27 cellular contexts compared by ENCODE assay signal in genomic region chr9:112494153-112494552, GRCh38.
"Had no signal": no experiment of that assay in that cellular context is flagged by ENCODE, and none has a peak within 500 bp of the region (broad histone marks: within the 10 kb centered on the region; RNA-seq: fewer than 3 reads in every experiment).

No MANE protein-coding gene starts in this region.

- H3K27ac ChIP-seq: brain microvascular endothelial cell, hepatocyte, left lung, neural progenitor cell had no signal

- H3K9ac ChIP-seq: neural progenitor cell had no signal

- ATAC-seq: activated naive CD8-positive, alpha-beta T cell treated with anti-CD3 and anti-CD28 coated beads, Interleukin-2, amount 50 U/mL, for 24 hours; esophagus mucosa; left lung; naive thymus-derived CD4-positive, alpha-beta T cell; stimulated activated naive B cell treated with anti-CD40 and anti-IgM and Interleukin-4, amounts not matched to agents 10 μg/mL and 1 μg/mL and 100 μg/mL, for 72 hours; WTC11 had no signal

- H3K27me3 ChIP-seq: ascending aorta, brain microvascular endothelial cell, hepatocyte, left lung, neural progenitor cell, sigmoid colon, uterus had no signal

- H3K4me3 ChIP-seq: ascending aorta, hepatocyte, left lung, lung, neural progenitor cell, sigmoid colon, smooth muscle cell, uterus had no signal

- DNase-seq: activated CD4-positive, alpha-beta T cell treated with anti-CD3 and anti-CD28 coated beads, Interleukin-2, amount 50 U/mL, for 48 hours; activated gamma-delta T cell; activated naive CD4-positive, alpha-beta T cell treated with anti-CD3 and anti-CD28 coated beads, Interleukin-2, amount 50 U/mL, for 16 hours; activated naive CD8-positive, alpha-beta T cell treated with anti-CD3 and anti-CD28 coated beads, Interleukin-2, amount 50 U/mL, for 24 hours; brain microvascular endothelial cell; caudate nucleus; dermis blood vessel endothelial cell; effector CD8-positive, alpha-beta T cell; foreskin melanocyte; glutamatergic neuron; immature natural killer cell; left lung; naive thymus-derived CD4-positive, alpha-beta T cell; retina; sigmoid colon; stimulated activated CD4-positive, alpha-beta T cell treated with anti-CD3 and anti-CD28 coated beads, Interleukin-15, amount 100 ng/mL, for 24 hours; stimulated activated naive B cell treated with anti-CD40 and anti-IgM and Interleukin-4, amounts not matched to agents 10 μg/mL and 1 μg/mL and 100 μg/mL, for 72 hours; T-helper 9 cell; trophoblast cell had no signal

- H3K4me2 ChIP-seq: hepatocyte, neural progenitor cell, smooth muscle cell had no signal

- H3K36me3 ChIP-seq: ascending aorta, brain microvascular endothelial cell, sigmoid colon, uterus had no signal

- H3K4me1 ChIP-seq: sigmoid colon, uterus had no signal

- H2AFZ ChIP-seq: hepatocyte, neural progenitor cell had no signal
